In genomic region chr17:79732804-79733691, GRCh38 we compare ENCODE assay signal across 1 cellular context.
A peak's percentile ranks its signal among the peaks of the same experiment; 100 is the strongest.
TF ChIP-seq lines count a peak whose summit lies in the region.

No MANE protein-coding gene starts in this region.

TF ChIP-seq in K562, 482 proteins besides CTCF, POLR2A, EP300 and RAD21:
- TF ChIP-seq SNIP1 (IDR thresholded peaks at IDR 0.05; ENCODE audit: low read depth) (no peak), NR2C1 (IDR thresholded peaks at IDR 0.05) (no peak), NR2C1 (tag; IDR thresholded peaks at IDR 0.05) (peak; percentile 54; the same call in 1 of the 2 replicates), L3MBTL2 (IDR thresholded peaks at IDR 0.05) (peak; percentile 59), ZNF197 (CRISPR knock-in tag; IDR thresholded peaks at IDR 0.05; ENCODE audit: low read depth) (no peak), ZNF740 (CRISPR knock-in tag; IDR thresholded peaks at IDR 0.05) (0 out of 2 replicates have a peak, but pooled peaks have one; percentile 19), ZNF740 (tag; IDR thresholded peaks at IDR 0.05) (no peak), ATF1 (CRISPR knock-in tag; IDR thresholded peaks at IDR 0.05) (no peak), ATF1 (tag; IDR thresholded peaks at IDR 0.05) (no peak), MGA (IDR thresholded peaks at IDR 0.05) (peak; percentile 42; the same call in 1 of the 2 replicates), NR2C2 (CRISPR knock-in tag; IDR thresholded peaks at IDR 0.05) (no peak), NR2C2 (tag; IDR thresholded peaks at IDR 0.05) (peak; percentile 31; the same call in 1 of the 2 replicates), CREB3 (tag; conservative IDR thresholded peaks at IDR 0.05; ENCODE audit: low read depth) (0 out of 2 replicates have a peak, but pooled peaks have one; percentile 26)
